Comparison of ENCODE assay signal across 2 cellular contexts in genomic region chr4:153068751-153069150, GRCh38.
TF ChIP-seq lines count a peak whose summit lies in the region.

No MANE protein-coding gene starts in this region.

TF ChIP-seq in A549, 52 proteins besides CTCF, POLR2A, EP300 and RAD21 (continued from another document):
- TF ChIP-seq POLR2AphosphoS2 (conservative IDR thresholded peaks at IDR 0.05; ENCODE audit: low read length) (no peak), TP53 (CRISPR knock-in tag; IDR thresholded peaks at IDR 0.05) (no peak), ZC3H11A (IDR thresholded peaks at IDR 0.05) (no peak), MAZ (IDR thresholded peaks at IDR 0.05; ENCODE audit: borderline replicate concordance, low read depth, low read length) (no peak), ZNF302 (CRISPR knock-in tag; IDR thresholded peaks at IDR 0.05) (no peak), RARB (CRISPR knock-in tag; IDR thresholded peaks at IDR 0.05) (no peak), NR3C1 (IDR thresholded peaks at IDR 0.05) (no peak)
- TF ChIP-seq, protein P1, sequence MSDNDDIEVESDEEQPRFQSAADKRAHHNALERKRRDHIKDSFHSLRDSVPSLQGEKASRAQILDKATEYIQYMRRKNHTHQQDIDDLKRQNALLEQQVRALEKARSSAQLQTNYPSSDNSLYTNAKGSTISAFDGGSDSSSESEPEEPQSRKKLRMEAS (IDR thresholded peaks at IDR 0.05): no peak

TF ChIP-seq in K562, 482 proteins besides CTCF, POLR2A, EP300 and RAD21 (continued from another document):
- TF ChIP-seq SIN3A (IDR thresholded peaks at IDR 0.05; ENCODE audit: borderline replicate concordance in 2 of 2, control insufficient read depth in 1 of 2, low read depth in 2 of 2, low read length in 2 of 2) (no peak), MXI1 (IDR thresholded peaks at IDR 0.05; ENCODE audit: low read depth, low read length) (no peak)
